6 cellular contexts compared by ENCODE assay signal in the genomic region with DNA sequence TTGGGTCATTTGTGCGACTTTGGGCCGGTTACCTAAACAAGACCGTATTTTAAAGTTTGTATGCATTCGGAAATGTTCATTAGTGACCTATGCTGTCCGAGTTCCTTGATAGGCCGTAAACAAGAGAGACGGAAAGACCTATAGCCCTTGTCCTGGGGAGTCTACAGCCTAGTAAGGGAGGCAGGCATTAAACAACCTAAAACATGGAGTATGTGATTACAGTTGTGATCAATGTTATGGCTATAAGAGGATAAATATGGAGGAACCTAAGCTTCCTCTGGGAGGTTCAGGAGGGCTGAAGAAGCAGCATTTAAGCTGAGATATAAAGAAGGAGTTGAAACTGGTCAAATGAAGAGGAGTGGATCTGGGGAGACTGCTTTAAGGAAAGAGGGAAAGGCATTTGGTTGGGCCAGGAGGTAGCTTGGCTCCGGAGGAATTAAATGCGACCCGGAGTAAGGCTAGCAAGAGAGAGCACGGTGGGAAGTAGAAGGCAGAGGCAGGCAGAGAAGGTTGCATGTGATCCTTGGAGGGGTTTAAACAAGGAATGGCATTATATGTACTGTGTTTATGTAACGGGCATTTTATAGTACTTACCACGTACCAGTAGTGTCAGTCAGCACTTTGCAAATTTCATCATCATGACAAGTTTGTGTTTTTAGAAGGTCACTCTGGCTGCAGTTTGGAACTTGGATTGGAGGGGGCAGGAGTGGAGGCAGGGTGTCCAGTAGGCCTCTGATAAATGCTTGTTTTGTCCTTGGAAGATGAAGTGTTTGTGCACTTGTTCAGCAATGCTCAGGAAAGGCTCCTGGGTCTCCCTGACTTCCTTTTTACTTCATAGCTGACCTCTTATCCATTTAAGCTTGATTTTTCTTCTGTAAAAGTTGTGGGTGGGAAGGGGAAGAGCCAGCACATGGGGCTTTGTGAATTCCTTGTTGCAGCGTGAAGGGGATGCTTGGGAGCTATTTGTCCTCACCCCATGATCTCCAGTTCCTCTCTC. TPM values are rescaled to one million over a fixed set of nuclear protein-coding genes. Genes with fewer than 3 reads are reported as not detected.
DNase-seq lines count a peak whose midpoint lies in the region; ATAC-seq and TF ChIP-seq lines count a peak whose summit lies in the region.

No MANE protein-coding gene starts in this region.

- no peaks in the 10 kb centered on the region for H3K9me3 ChIP-seq in left lung

- no peaks in the 10 kb centered on the region for H3K27me3 ChIP-seq in left lung

- H3K4me3 ChIP-seq in WI38 (ENCODE audit: low read depth, low read length) (peak overlapping the region; percentile 77), left lung (peak overlapping the region; percentile 61 to 75)

- no peaks in the 10 kb centered on the region for H3K36me3 ChIP-seq in left lung

- ATAC-seq in left lung (peak; percentile 3), GM21528 (IDR thresholded peaks at IDR 0.05; ENCODE audit: low FRiP score, unreplicated experiment) (no peak)

- intact Hi-C loops in left lung (cut with DNase I): no loop called here

- DNase-seq in DMS53 treated with DMSO at 0.1 percent for 48 hours (lab: John Stamatoyannopoulos, UW; ENCODE audit: unreplicated experiment): peak; percentile 56
- no peak for DNase-seq in left lung
- no peak for DNase-seq in LoVo (ENCODE audit: low spot score)
- DNase-seq in NCI-H748 treated with DMSO at 0.1 percent for 48 hours (lab: John Stamatoyannopoulos, UW): no peak

- H3K4me1 ChIP-seq in left lung: peaks cover 38 to 58% of the 10 kb centered on the region in 2 donors

- TF ChIP-seq CTCF in WI38 (IDR thresholded peaks at IDR 0.05; ENCODE audit: low read depth, low read length): 0 out of 2 replicates have a peak, but pooled peaks have one; percentile 11
- TF ChIP-seq CTCF in left lung (IDR thresholded peaks at IDR 0.05): no peak

- H3K27ac ChIP-seq in left lung: peak overlapping the region; percentile 85 to 90

RNA-seq across cellular contexts. Expression of gene AVPI1, which starts 1.0 kb away (rescaled TPM):
- 10 to 100 TPM; 15.2 to 19.7 TPM for total RNA-seq in left lung

RNA-seq across cellular contexts. Expression of gene MARVELD1, which starts 25.4 kb away (rescaled TPM):
- 10 to 100 TPM; 48.1 to 58.4 TPM for total RNA-seq in left lung

RNA-seq across cellular contexts. Expression of gene PI4K2A, which starts 47.6 kb away (rescaled TPM):
- total RNA-seq in left lung: 10 to 100 TPM; 25.8 to 27.1 TPM

RNA-seq across cellular contexts. Expression of gene ZFYVE27, which starts 48.8 kb away (rescaled TPM):
- total RNA-seq in left lung: 10 to 100 TPM; 20.6 to 23.2 TPM

RNA-seq across cellular contexts. Expression of gene MORN4, which starts 54.8 kb away (rescaled TPM):
- total RNA-seq in left lung: 1 to 10 TPM; 4.1 to 10.0 TPM
